ENCODE assay signal across 1 cellular context in the genomic region with DNA sequence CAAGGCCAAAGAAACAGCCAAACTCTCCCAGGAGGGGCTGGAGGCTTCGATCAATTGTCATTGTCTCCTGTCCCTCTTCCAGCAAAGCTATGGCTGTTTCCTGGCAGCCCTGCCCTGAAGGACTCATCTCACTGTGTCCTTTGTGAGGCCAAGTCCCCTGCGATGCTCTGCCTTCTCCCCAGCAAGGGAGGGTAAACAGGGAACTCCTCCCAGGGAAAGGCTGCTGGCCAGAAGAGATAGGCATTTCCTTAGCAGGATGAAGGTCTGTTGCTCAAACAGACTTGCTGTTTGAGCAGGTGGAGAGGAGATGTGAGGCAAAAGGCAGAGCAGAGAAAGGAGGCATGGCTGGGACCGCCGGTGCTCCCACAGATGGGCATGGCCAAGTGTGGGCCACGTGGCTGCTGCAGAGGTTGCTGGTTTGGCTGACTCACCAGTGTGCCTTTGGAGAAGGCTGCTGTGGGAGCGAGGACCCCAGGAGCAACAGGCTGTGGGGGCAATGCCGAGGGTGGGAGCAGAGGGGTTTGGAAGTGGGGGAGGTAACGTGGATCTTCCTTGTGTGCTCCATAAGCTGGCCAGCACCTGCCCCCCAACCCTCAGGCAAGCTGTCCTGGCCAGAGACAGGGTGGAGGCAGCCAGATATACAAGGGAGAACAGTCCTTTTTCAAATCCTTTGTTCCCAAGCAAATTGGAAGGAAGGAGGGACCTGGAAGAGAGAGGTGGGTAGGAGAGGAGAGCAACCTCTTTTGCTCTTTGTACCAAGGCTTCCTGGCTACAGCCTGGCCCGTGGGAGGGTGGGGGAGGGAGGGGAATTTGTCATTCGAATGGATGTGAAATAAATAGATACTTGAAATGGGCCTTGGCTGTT.
A peak's percentile ranks its signal among the peaks of the same experiment; 100 is the strongest.
TF ChIP-seq lines count a peak whose summit lies in the region.

No MANE protein-coding gene starts in this region.

TF ChIP-seq in WTC11, 78 proteins besides CTCF, POLR2A, EP300 and RAD21 (continued from another document):
- TF ChIP-seq OVOL2 (CRISPR knock-in tag; IDR thresholded peaks at IDR 0.05; ENCODE audit: borderline replicate concordance) (no peak), CREM (CRISPR knock-in tag; IDR thresholded peaks at IDR 0.05) (no peak), MAX (CRISPR knock-in tag; IDR thresholded peaks at IDR 0.05) (0 out of 2 replicates have a peak, but pooled peaks have one; percentile 42), NFYB (CRISPR knock-in tag; conservative IDR thresholded peaks at IDR 0.05; ENCODE audit: low read depth) (no peak), RELA (CRISPR knock-in tag; IDR thresholded peaks at IDR 0.05; ENCODE audit: borderline replicate concordance) (no peak), HMGXB4 (CRISPR knock-in tag; IDR thresholded peaks at IDR 0.05) (no peak)
- TF ChIP-seq, protein P1, sequence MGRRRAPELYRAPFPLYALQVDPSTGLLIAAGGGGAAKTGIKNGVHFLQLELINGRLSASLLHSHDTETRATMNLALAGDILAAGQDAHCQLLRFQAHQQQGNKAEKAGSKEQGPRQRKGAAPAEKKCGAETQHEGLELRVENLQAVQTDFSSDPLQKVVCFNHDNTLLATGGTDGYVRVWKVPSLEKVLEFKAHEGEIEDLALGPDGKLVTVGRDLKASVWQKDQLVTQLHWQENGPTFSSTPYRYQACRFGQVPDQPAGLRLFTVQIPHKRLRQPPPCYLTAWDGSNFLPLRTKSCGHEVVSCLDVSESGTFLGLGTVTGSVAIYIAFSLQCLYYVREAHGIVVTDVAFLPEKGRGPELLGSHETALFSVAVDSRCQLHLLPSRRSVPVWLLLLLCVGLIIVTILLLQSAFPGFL (CRISPR knock-in tag; IDR thresholded peaks at IDR 0.05; ENCODE audit: borderline replicate concordance): no peak
- TF ChIP-seq, protein P2, sequence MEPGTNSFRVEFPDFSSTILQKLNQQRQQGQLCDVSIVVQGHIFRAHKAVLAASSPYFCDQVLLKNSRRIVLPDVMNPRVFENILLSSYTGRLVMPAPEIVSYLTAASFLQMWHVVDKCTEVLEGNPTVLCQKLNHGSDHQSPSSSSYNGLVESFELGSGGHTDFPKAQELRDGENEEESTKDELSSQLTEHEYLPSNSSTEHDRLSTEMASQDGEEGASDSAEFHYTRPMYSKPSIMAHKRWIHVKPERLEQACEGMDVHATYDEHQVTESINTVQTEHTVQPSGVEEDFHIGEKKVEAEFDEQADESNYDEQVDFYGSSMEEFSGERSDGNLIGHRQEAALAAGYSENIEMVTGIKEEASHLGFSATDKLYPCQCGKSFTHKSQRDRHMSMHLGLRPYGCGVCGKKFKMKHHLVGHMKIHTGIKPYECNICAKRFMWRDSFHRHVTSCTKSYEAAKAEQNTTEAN (CRISPR knock-in tag; IDR thresholded peaks at IDR 0.05): no peak
TF ChIP-seq in WTC11: peak in this region for 6.
